ENCODE assay signal across 18 cellular contexts in genomic region chr3:24538891-24539290, GRCh38. TPM values are rescaled to one million over a fixed set of nuclear protein-coding genes. Genes with fewer than 3 reads are reported as not detected.
"Had no signal": no experiment of that assay in that cellular context is flagged by ENCODE, and none has a peak within 500 bp of the region (broad histone marks: within the 10 kb centered on the region; RNA-seq: fewer than 3 reads in every experiment).

No MANE protein-coding gene starts in this region.

- H3K4me1 ChIP-seq: right lobe of liver, vagina had no signal

- H3K27me3 ChIP-seq: right lobe of liver, vagina had no signal

- H3K36me3 ChIP-seq: right lobe of liver, thoracic aorta, vagina had no signal

- DNase-seq: activated CD4-positive, alpha-beta memory T cell treated with anti-CD3 and anti-CD28 coated beads for 36 hours; activated CD4-positive, alpha-beta T cell treated with anti-CD3 and anti-CD28 coated beads for 1 hour; activated CD8-positive, alpha-beta memory T cell treated with anti-CD3 and anti-CD28 coated beads, Interleukin-2, amount 10 ng/mL, durations not matched to agents 7 days and 5 days; activated effector memory CD4-positive, alpha-beta T cell treated with Interleukin-2 at 50 U/mL for 16 hours; activated naive CD4-positive, alpha-beta T cell treated with anti-CD3 and anti-CD28 coated beads, Interleukin-2, amount 50 U/mL, for 16 hours; activated T-cell treated with anti-CD3 and anti-CD28 coated beads, Interleukin-2, amount 50 U/mL, for 24 hours; central memory CD4-positive, alpha-beta T cell; kidney glomerular epithelial cell; nephron progenitor cell; occipital lobe; right lobe of liver; stimulated activated CD4-positive, alpha-beta T cell treated with anti-CD3 and anti-CD28 coated beads, Interleukin-1b, Interleukin-23, amount 100 ng/mL, for 48 hours had no signal

- H3K4me3 ChIP-seq: coronary artery, right lobe of liver, thoracic aorta, vagina had no signal

- ATAC-seq: activated CD8-positive, alpha-beta memory T cell treated with anti-CD3 and anti-CD28 coated beads, Interleukin-2, amount 10 ng/mL, durations not matched to agents 7 days and 5 days; esophagus mucosa had no signal

- H3K9me3 ChIP-seq: right lobe of liver, thoracic aorta, vagina had no signal

- H3K27ac ChIP-seq: right lobe of liver, vagina, VCaP had no signal

RNA-seq across cellular contexts. Expression of gene THRB, which starts 44.2 kb away (rescaled TPM):
- total RNA-seq: activated CD4-positive, alpha-beta memory T cell treated with anti-CD3 and anti-CD28 coated beads for 36 hours; activated CD8-positive, alpha-beta memory T cell treated with anti-CD3 and anti-CD28 coated beads, Interleukin-2, amount 10 ng/mL, durations not matched to agents 7 days and 5 days; T-helper 1 cell treated with Interleukin-12 subunit alpha and Interleukin-12 subunit beta and Interleukin-4 antibody, amounts not matched to agents 30 ng/mL and 1 ng/mL, for 36 hours had no signal
